ENCODE assay signal across 10 cellular contexts in genomic region chr22:50445071-50445879, GRCh38. TPM values are rescaled to one million over a fixed set of nuclear protein-coding genes. Genes with fewer than 3 reads are reported as not detected.
DNase-seq lines count a peak whose midpoint lies in the region; ATAC-seq and TF ChIP-seq lines count a peak whose summit lies in the region.
"Had no signal": no experiment of that assay in that cellular context is flagged by ENCODE, and none has a peak within 500 bp of the region (broad histone marks: within the 10 kb centered on the region; RNA-seq: fewer than 3 reads in every experiment).

No MANE protein-coding gene starts in this region.

- H3K4me2 ChIP-seq in GM23248 (ENCODE audit: unreplicated experiment), result no peak overlapping the region

- ATAC-seq in HG03025 (IDR thresholded peaks at IDR 0.05; ENCODE audit: low FRiP score, unreplicated experiment), result no peak

- H3K9me3 ChIP-seq in GM23248 (ENCODE audit: low read depth) (no peaks in the 10 kb centered on the region), spleen (no peaks in the 10 kb centered on the region)

- 80 to 83% methylated on average over 29 to 30 of the region's 30 CpGs for WGBS in GM23248 (ENCODE audit: low coverage in 1 of 2, low lambda C conversion rate in 2 of 2, missing lambda C conversion rate in 2 of 2), 2 experiments
- WGBS in spleen, 5 donors, result 51 to 59% (median 56%) methylated on average over 24 to 30 of the region's 30 CpGs

- TF ChIP-seq CTCF in spleen (IDR thresholded peaks at IDR 0.05 in 8 of 11, conservative IDR thresholded peaks at IDR 0.05 in 3 of 11) (no peak), GM10266 (IDR thresholded peaks at IDR 0.05; ENCODE audit: control insufficient read depth, insufficient read depth, low read depth, missing control alignments) (no peak)

- no peak for TF ChIP-seq POLR2A in spleen (IDR thresholded peaks at IDR 0.05)

- no peak overlapping the region for H3K9ac ChIP-seq in GM23248

- H3F3A ChIP-seq in GM23248 (ENCODE audit: insufficient read depth), result no peaks in the 10 kb centered on the region; the same call in 1 of the 2 replicates

- no peaks in the 10 kb centered on the region for H4K20me1 ChIP-seq in GM23248 (ENCODE audit: insufficient read depth)

- H3K27me3 ChIP-seq in GM23248 (replicated peaks; ENCODE audit: insufficient read depth) (no peaks in the 10 kb centered on the region), spleen (replicated peaks in 1 of 7) (no peaks in the 10 kb centered on the region)

- H3K27ac ChIP-seq in GM23248 (peak overlapping the region; percentile 51), spleen (peak overlapping the region in 6 of 8 donors; percentile 12 to 68 (median 36))

- H3K79me2 ChIP-seq in GM23248 (ENCODE audit: insufficient read depth), result no peaks in the 10 kb centered on the region

- no peaks in the 10 kb centered on the region for H3K9me2 ChIP-seq in GM23248 (ENCODE audit: insufficient read depth)

- H3K4me3 ChIP-seq in GM23248 (no peak overlapping the region), spleen (no peak overlapping the region)
- H3K4me3 ChIP-seq: coronary artery had no signal

- H3K36me3 ChIP-seq in GM23248 (ENCODE audit: low read depth) (no peaks in the 10 kb centered on the region), spleen (peaks cover 0 to 100% (median 61%) of the 10 kb centered on the region in 6 donors)

- DNase-seq in GM23248, result no peak
- peak; percentile 27 for DNase-seq in T follicular helper cell (ENCODE audit: low read depth)
- peak; percentile 20 for DNase-seq in effector CD4-positive, alpha-beta T cell
- no peak for DNase-seq in spleen
- DNase-seq in NCI-H345 treated with DMSO at 0.1 percent for 48 hours (lab: John Stamatoyannopoulos, UW; ENCODE audit: unreplicated experiment), result no peak
- DNase-seq in DMS153 (lab: John Stamatoyannopoulos, UW), result no peak
- no peak for DNase-seq in GM10266 (ENCODE audit: extremely low spot score)
- DNase-seq: MV-4-11 had no signal

- H3K4me1 ChIP-seq in GM23248 (ENCODE audit: insufficient read depth) (no peaks in the 10 kb centered on the region), spleen (peaks cover 0 to 52% (median 15%) of the 10 kb centered on the region in 6 donors)

- in situ Hi-C loops in GM23248 (cut with MboI), result no loop called here

- no peak overlapping the region for H2AFZ ChIP-seq in GM23248

- intact Hi-C loops in spleen (cut with DNase I; ENCODE audit: low total_unique reads), result no loop called here

RNA-seq across cellular contexts. Expression of gene SBF1, which starts 29.6 kb away (rescaled TPM):
- total RNA-seq in GM23248 (2014; rRNA removed; shearing (Covaris generic)), result 92.0 and 93.5 TPM in 2 replicates
- polyA plus RNA-seq in GM23248 (2016; fragmentation: Nextera tagmentation; extraction: Ambion mirVana) (25.2 and 27.6 TPM in 2 replicates), spleen (10 to 100 TPM; 35.7 to 63.3 (median 36.8) TPM)
- 10 to 100 TPM; 65.2 to 96.9 (median 78.9) TPM for total RNA-seq in spleen

RNA-seq across cellular contexts. Expression of gene ADM2, which starts 36.1 kb away (rescaled TPM):
- 11.4 and 15.2 TPM in 2 replicates for total RNA-seq in GM23248 (2014; rRNA removed; shearing (Covaris generic))
- 11.6 and 14.0 TPM in 2 replicates for polyA plus RNA-seq in GM23248 (2016; fragmentation: Nextera tagmentation; extraction: Ambion mirVana)
- 1 to 10 TPM; 1.2 to 3.5 (median 2.6) TPM for total RNA-seq in spleen
- 1 to 10 TPM in 2 of 3 donors, under 1 TPM in 1; 0.74 to 2.1 (median 1.3) TPM for polyA plus RNA-seq in spleen

RNA-seq across cellular contexts. Expression of gene MIOX, which starts 41.4 kb away (rescaled TPM):
- not detected in 2 replicates for total RNA-seq in GM23248 (2014; rRNA removed; shearing (Covaris generic))
- polyA plus RNA-seq in GM23248 (2016; fragmentation: Nextera tagmentation; extraction: Ambion mirVana) (0.16 TPM in 1 of 2 replicates, not detected in the other), spleen (under 1 TPM; 0.24 to 0.26 (median 0.26) TPM)
- total RNA-seq in spleen, result 1 to 10 TPM in 1 of 7 donors, not detected in 6; 2.2 TPM

Comparison
In these comparisons a context has a peak if more than half of its experiments do, and no peak if none do; other contexts are left out.
1. DNase-seq: peak in T follicular helper cell (single experiment) and effector CD4-positive, alpha-beta T cell (single experiment); none in GM23248 (single experiment), spleen (single experiment), NCI-H345 treated with DMSO at 0.1 percent for 48 hours (single experiment), DMS153 (single experiment) and GM10266 (single experiment).